28 cellular contexts compared by ENCODE assay signal in genomic region chr14:85336257-85336656, GRCh38.
"Had no signal": no experiment of that assay in that cellular context is flagged by ENCODE, and none has a peak within 500 bp of the region (broad histone marks: within the 10 kb centered on the region; RNA-seq: fewer than 3 reads in every experiment).

No MANE protein-coding gene starts in this region.

- H3K9me3 Mint-ChIP-seq: stimulated activated effector memory CD8-positive, alpha-beta T cell treated with anti-CD3 and anti-CD28 coated beads, Interleukin-12 subunit alpha, Interleukin-12 subunit beta, amount 100 ng/mL, for 72 hours; stimulated activated naive B cell treated with anti-CD40 and anti-IgM and Interleukin-4, amounts not matched to agents 10 μg/mL and 1 μg/mL and 100 μg/mL, for 72 hours; stimulated activated naive CD8-positive, alpha-beta T cell treated with anti-CD3 and anti-CD28 coated beads, Interleukin-15, amount 100 ng/mL, for 72 hours; stimulated activated naive CD8-positive, alpha-beta T cell treated with anti-CD3 and anti-CD28 coated beads, Interleukin-15, Interleukin-2, amounts not matched to agents 100 ng/mL and 50 ng/mL, for 24 hours; type B pancreatic cell had no signal

- H3K27ac ChIP-seq: stomach, suprapubic skin, testis, thoracic aorta, tibial artery, tibial nerve, transverse colon, upper lobe of left lung, upper lobe of right lung, uterus, vagina had no signal

- H3K27me3 ChIP-seq: stomach, suprapubic skin, testis, tibial artery, tibial nerve, transverse colon, upper lobe of left lung, upper lobe of right lung, uterus, vagina had no signal

- DNase-seq: stimulated activated CD4-positive, alpha-beta T cell treated with anti-CD3 and anti-CD28 coated beads, Interleukin-2, amount 100 ng/mL, for 48 hours; stimulated activated CD4-positive, alpha-beta T cell treated with anti-CD3 and anti-CD28 coated beads, Interleukin-4, amount 100 ng/mL, for 1 hour; stimulated activated CD4-positive, alpha-beta T cell treated with anti-CD3 and anti-CD28 coated beads, Interleukin-4, amount 100 ng/mL, for 24 hours; stimulated activated CD4-positive, alpha-beta T cell treated with anti-CD3 and anti-CD28 coated beads, Interleukin-4, amount 100 ng/mL, for 4 hours; stimulated activated CD8-positive, alpha-beta memory T cell treated with anti-CD3 and anti-CD28 coated beads, Interleukin-4, amount 100 ng/mL, for 48 hours; stimulated activated naive B cell treated with anti-CD40 and anti-IgM and Interleukin-4, amounts not matched to agents 10 μg/mL and 1 μg/mL and 100 μg/mL, for 72 hours; stimulated activated naive CD4-positive, alpha-beta T cell; stimulated activated naive CD4-positive, alpha-beta T cell treated with Interleukin-2 at 50 U/mL for 16 hours; stimulated activated naive CD8-positive, alpha-beta T cell treated with anti-CD3 and anti-CD28 coated beads, Interleukin-15, amount 100 ng/mL, for 72 hours; stimulated activated naive CD8-positive, alpha-beta T cell treated with anti-CD3 and anti-CD28 coated beads, Interleukin-15, Interleukin-2, amounts not matched to agents 100 U/mL and 50 U/mL, for 24 hours; stomach; substantia nigra; testis; transverse colon; trophoblast cell; upper lobe of left lung; upper lobe of right lung; uterus had no signal

- H3K36me3 ChIP-seq: stomach, suprapubic skin, thoracic aorta, tibial artery, tibial nerve, transverse colon, upper lobe of left lung, upper lobe of right lung, uterus, vagina had no signal

- FAIRE-seq: urothelium cell line had no signal

- H3K27ac Mint-ChIP-seq: stimulated activated effector memory CD8-positive, alpha-beta T cell treated with anti-CD3 and anti-CD28 coated beads, Interleukin-12 subunit alpha, Interleukin-12 subunit beta, amount 100 ng/mL, for 72 hours; stimulated activated memory B cell treated with anti-CD40 and anti-IgM and Interleukin-4, amounts not matched to agents 10 μg/mL and 1 μg/mL and 100 μg/mL, for 72 hours; stimulated activated naive B cell treated with anti-CD40 and anti-IgM and Interleukin-4, amounts not matched to agents 10 μg/mL and 1 μg/mL and 100 μg/mL, for 72 hours; stimulated activated naive CD8-positive, alpha-beta T cell treated with anti-CD3 and anti-CD28 coated beads, Interleukin-15, amount 100 ng/mL, for 72 hours; stimulated activated naive CD8-positive, alpha-beta T cell treated with anti-CD3 and anti-CD28 coated beads, Interleukin-15, Interleukin-2, amounts not matched to agents 100 ng/mL and 50 ng/mL, for 24 hours; type B pancreatic cell had no signal

- H3K4me3 Mint-ChIP-seq: stimulated activated effector memory CD8-positive, alpha-beta T cell treated with anti-CD3 and anti-CD28 coated beads, Interleukin-12 subunit alpha, Interleukin-12 subunit beta, amount 100 ng/mL, for 72 hours; stimulated activated memory B cell treated with anti-CD40 and anti-IgM and Interleukin-4, amounts not matched to agents 10 μg/mL and 1 μg/mL and 100 μg/mL, for 72 hours; stimulated activated naive B cell treated with anti-CD40 and anti-IgM and Interleukin-4, amounts not matched to agents 10 μg/mL and 1 μg/mL and 100 μg/mL, for 72 hours; stimulated activated naive CD8-positive, alpha-beta T cell treated with anti-CD3 and anti-CD28 coated beads, Interleukin-15, amount 100 ng/mL, for 72 hours; stimulated activated naive CD8-positive, alpha-beta T cell treated with anti-CD3 and anti-CD28 coated beads, Interleukin-15, Interleukin-2, amounts not matched to agents 100 ng/mL and 50 ng/mL, for 24 hours; type B pancreatic cell had no signal

- H3K9me3 ChIP-seq: stomach, suprapubic skin, testis, thoracic aorta, tibial artery, tibial nerve, transverse colon, upper lobe of left lung, upper lobe of right lung, uterus, vagina had no signal

- H3K4me3 ChIP-seq: stomach, suprapubic skin, testis, thoracic aorta, tibial artery, tibial nerve, transverse colon, upper lobe of left lung, upper lobe of right lung, uterus, vagina had no signal

- H3K4me1 ChIP-seq: stomach, suprapubic skin, testis, transverse colon, upper lobe of left lung, upper lobe of right lung, uterus, vagina had no signal

- H3K27me3 Mint-ChIP-seq: stimulated activated memory B cell treated with anti-CD40 and anti-IgM and Interleukin-4, amounts not matched to agents 10 μg/mL and 1 μg/mL and 100 μg/mL, for 72 hours; stimulated activated naive B cell treated with anti-CD40 and anti-IgM and Interleukin-4, amounts not matched to agents 10 μg/mL and 1 μg/mL and 100 μg/mL, for 72 hours; stimulated activated naive CD8-positive, alpha-beta T cell treated with anti-CD3 and anti-CD28 coated beads, Interleukin-15, amount 100 ng/mL, for 72 hours; stimulated activated naive CD8-positive, alpha-beta T cell treated with anti-CD3 and anti-CD28 coated beads, Interleukin-15, Interleukin-2, amounts not matched to agents 100 ng/mL and 50 ng/mL, for 24 hours; type B pancreatic cell had no signal

- ATAC-seq: stimulated activated effector memory CD8-positive, alpha-beta T cell treated with anti-CD3 and anti-CD28 coated beads, Interleukin-12 subunit alpha, Interleukin-12 subunit beta, amount 100 ng/mL, for 72 hours; stimulated activated memory B cell treated with anti-CD40 and anti-IgM and Interleukin-4, amounts not matched to agents 10 μg/mL and 1 μg/mL and 100 μg/mL, for 72 hours; stimulated activated naive B cell treated with anti-CD40 and anti-IgM and Interleukin-4, amounts not matched to agents 10 μg/mL and 1 μg/mL and 100 μg/mL, for 72 hours; stimulated activated naive CD8-positive, alpha-beta T cell treated with anti-CD3 and anti-CD28 coated beads, Interleukin-15, amount 100 ng/mL, for 72 hours; stimulated activated naive CD8-positive, alpha-beta T cell treated with anti-CD3 and anti-CD28 coated beads, Interleukin-15, Interleukin-2, amounts not matched to agents 100 U/mL and 50 U/mL, for 24 hours; upper lobe of right lung had no signal

- H3K4me1 Mint-ChIP-seq: stimulated activated effector memory CD8-positive, alpha-beta T cell treated with anti-CD3 and anti-CD28 coated beads, Interleukin-12 subunit alpha, Interleukin-12 subunit beta, amount 100 ng/mL, for 72 hours; stimulated activated memory B cell treated with anti-CD40 and anti-IgM and Interleukin-4, amounts not matched to agents 10 μg/mL and 1 μg/mL and 100 μg/mL, for 72 hours; stimulated activated naive B cell treated with anti-CD40 and anti-IgM and Interleukin-4, amounts not matched to agents 10 μg/mL and 1 μg/mL and 100 μg/mL, for 72 hours; stimulated activated naive CD8-positive, alpha-beta T cell treated with anti-CD3 and anti-CD28 coated beads, Interleukin-15, amount 100 ng/mL, for 72 hours had no signal

- H3K36me3 Mint-ChIP-seq: stimulated activated effector memory CD8-positive, alpha-beta T cell treated with anti-CD3 and anti-CD28 coated beads, Interleukin-12 subunit alpha, Interleukin-12 subunit beta, amount 100 ng/mL, for 72 hours; stimulated activated memory B cell treated with anti-CD40 and anti-IgM and Interleukin-4, amounts not matched to agents 10 μg/mL and 1 μg/mL and 100 μg/mL, for 72 hours; stimulated activated naive B cell treated with anti-CD40 and anti-IgM and Interleukin-4, amounts not matched to agents 10 μg/mL and 1 μg/mL and 100 μg/mL, for 72 hours; type B pancreatic cell had no signal
